In genomic region chr1:8025061-8025670, GRCh38 we compare ENCODE assay signal across 8 cellular contexts. TPM values are rescaled to one million over a fixed set of nuclear protein-coding genes. Genes with fewer than 3 reads are reported as not detected.
DNase-seq lines count a peak whose midpoint lies in the region; ATAC-seq lines count a peak whose summit lies in the region.

No MANE protein-coding gene starts in this region.

- peak overlapping the region; percentile 94 for H3K18ac ChIP-seq in neuronal stem cell (ENCODE audit: low read length)

- peak overlapping the region; percentile 69 for H3K4me2 ChIP-seq in neuronal stem cell (ENCODE audit: insufficient read depth, low read length, poor library complexity, severe bottlenecking)

- no peaks in the 10 kb centered on the region for H3K79me1 ChIP-seq in neuronal stem cell (ENCODE audit: low read depth, low read length)

- DNase-seq in G401 (ENCODE audit: low spot score): peak; percentile 43
- no peak for DNase-seq in NT2/D1 (ENCODE audit: low read depth, low spot score)
- DNase-seq in neuronal stem cell (ENCODE audit: low spot score): no peak
- DNase-seq in KG1 (lab: John Stamatoyannopoulos, UW): no peak

- H4K91ac ChIP-seq in neuronal stem cell (ENCODE audit: low read depth, low read length, poor library complexity): no peak overlapping the region

- H4K8ac ChIP-seq in neuronal stem cell (ENCODE audit: low read depth, low read length): no peak overlapping the region

- H3K14ac ChIP-seq in neuronal stem cell (ENCODE audit: low read length): peak overlapping the region; percentile 85

- H3K23ac ChIP-seq in neuronal stem cell (ENCODE audit: low read depth, low read length, poor library complexity): peak overlapping the region; percentile 22

- H2BK15ac ChIP-seq in neuronal stem cell (ENCODE audit: low read length): no peak overlapping the region

- H3K27me3 ChIP-seq in NT2/D1 (ENCODE audit: insufficient read depth, insufficient read length) (peaks cover 5% of the 10 kb centered on the region), esophagus (ENCODE audit: control insufficient read depth in 1 of 2, insufficient read depth in 2 of 2, low read length in 2 of 2) (no peaks in the 10 kb centered on the region), neuronal stem cell (ENCODE audit: control insufficient read depth in 3 of 3, insufficient read depth in 3 of 3, low read depth in 1 of 3, low read length in 3 of 3) (peaks cover 0 to 3% (median 0%) of the 10 kb centered on the region in 3 experiments)

- H3K36me3 ChIP-seq in NT2/D1 (ENCODE audit: insufficient read depth, insufficient read length, low read length): no peaks in the 10 kb centered on the region
- no peaks in the 10 kb centered on the region for H3K36me3 ChIP-seq in esophagus (ENCODE audit: control insufficient read depth in 2 of 2, insufficient read depth in 2 of 2, low read length in 1 of 2)
- H3K36me3 ChIP-seq in neuronal stem cell (replicated peaks in 1 of 2; ENCODE audit: control insufficient read depth in 2 of 2, insufficient read depth in 2 of 2, low read length in 2 of 2): no peaks in the 10 kb centered on the region

- no peak overlapping the region for H3K4ac ChIP-seq in neuronal stem cell (ENCODE audit: low read length)

- H3K9me3 ChIP-seq in NT2/D1 (ENCODE audit: insufficient read depth, low read length): no peaks in the 10 kb centered on the region
- no peaks in the 10 kb centered on the region for H3K9me3 ChIP-seq in esophagus (ENCODE audit: control insufficient read depth in 2 of 2, insufficient read depth in 1 of 2, low read depth in 1 of 2, low read length in 1 of 2)
- no peaks in the 10 kb centered on the region for H3K9me3 ChIP-seq in neuronal stem cell (replicated peaks in 1 of 2; ENCODE audit: control insufficient read depth in 2 of 2, insufficient read depth in 1 of 2, low read depth in 1 of 2, low read length in 2 of 2)

- in situ Hi-C loops in G401 (cut with HindIII; ENCODE audit: low sequenced_read_pairs): no loop called here

- H3K4me1 ChIP-seq in NT2/D1 (ENCODE audit: insufficient read depth, insufficient read length): peaks cover 4% of the 10 kb centered on the region
- H3K4me1 ChIP-seq in esophagus (ENCODE audit: control insufficient read depth in 2 of 2, insufficient read depth in 2 of 2, low read length in 1 of 2): peaks cover 0 to 7% of the 10 kb centered on the region in 2 donors
- H3K4me1 ChIP-seq in neuronal stem cell (ENCODE audit: control insufficient read depth in 2 of 2, insufficient read depth in 1 of 2, low read depth in 1 of 2, low read length in 2 of 2): peaks cover 19 to 22% of the 10 kb centered on the region in 2 donors

- H3K9ac ChIP-seq in NT2/D1 (ENCODE audit: insufficient read length, low read depth) (peak overlapping the region; percentile 89), neuronal stem cell (ENCODE audit: low read depth, low read length, poor library complexity) (no peak overlapping the region)

- H2BK12ac ChIP-seq in neuronal stem cell (ENCODE audit: low read length): no peak overlapping the region

- no peak overlapping the region for H2AK5ac ChIP-seq in neuronal stem cell (ENCODE audit: low read depth, low read length)

- peak overlapping the region; percentile 71 to 85 for H3K27ac ChIP-seq in esophagus (ENCODE audit: low read depth in 2 of 2, low read length in 1 of 2)
- H3K27ac ChIP-seq in neuronal stem cell (replicated peaks; ENCODE audit: low read length): no peak overlapping the region

- peak overlapping the region; percentile 86 for H3K4me3 ChIP-seq in NT2/D1 (ENCODE audit: insufficient read length, low read depth)
- H3K4me3 ChIP-seq in esophagus (ENCODE audit: low read depth in 1 of 2, low read length in 2 of 2): peak overlapping the region; percentile 70 to 79
- H3K4me3 ChIP-seq in neuronal stem cell (ENCODE audit: low read length in 2 of 2): peak overlapping the region; percentile 61 to 99

- peak overlapping the region; percentile 98 for H2AFZ ChIP-seq in neuronal stem cell (ENCODE audit: low read length)

- WGBS in esophagus, 2 donors: 4 to 5% methylated on average over 19 of the region's 19 CpGs
- no CpG with 5 or more reads among the region's 19 CpGs for WGBS in neuronal stem cell (ENCODE audit: extremely low coverage in 2 of 2, insufficient read length in 2 of 2, insufficient replicate concordance in 1 of 2), 2 donors

- H2BK120ac ChIP-seq in neuronal stem cell (ENCODE audit: low read depth, low read length): no peak overlapping the region

- no peak overlapping the region for H2BK5ac ChIP-seq in neuronal stem cell (ENCODE audit: low read length)

- ATAC-seq in HG03442 (IDR thresholded peaks at IDR 0.05; ENCODE audit: unreplicated experiment) (no peak), GM21619 (IDR thresholded peaks at IDR 0.05; ENCODE audit: unreplicated experiment) (no peak), GM18907 (IDR thresholded peaks at IDR 0.05; ENCODE audit: unreplicated experiment) (no peak)

RNA-seq across cellular contexts. Expression of gene ERRFI1, which starts 0.9 kb away (rescaled TPM):
- 165 and 229 TPM in 2 replicates for total RNA-seq in G401 (2014; rRNA removed; shearing (Covaris generic))
- 10 to 100 TPM; 18.2 to 21.3 TPM for polyA plus RNA-seq in esophagus
- polyA plus RNA-seq in neuronal stem cell (2013, experiment 1 of 2): 33.5 TPM
- polyA plus RNA-seq in neuronal stem cell (2013, experiment 2 of 2): 32.9 TPM
